ENCODE assay signal across 8 cellular contexts in the genomic region with DNA sequence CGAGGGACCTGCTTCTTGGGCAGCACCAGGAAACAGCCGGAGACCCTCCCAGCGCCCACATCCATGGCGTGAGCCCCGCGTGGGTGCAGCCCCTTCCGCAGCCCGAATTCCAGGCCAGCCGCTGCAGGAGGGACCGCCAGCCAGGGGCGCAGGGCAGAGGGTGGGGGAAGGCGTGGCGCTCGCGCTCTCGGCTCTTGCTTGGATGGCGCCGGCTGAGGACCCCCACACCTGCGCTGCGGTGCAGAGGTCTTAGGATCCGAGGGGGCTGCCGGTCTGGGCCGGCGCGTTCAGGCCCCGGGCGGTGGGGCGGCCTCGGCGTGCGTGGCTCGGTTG. TPM values are rescaled to one million over a fixed set of nuclear protein-coding genes. Genes with fewer than 3 reads are reported as not detected.
DNase-seq lines count a peak whose midpoint lies in the region; ATAC-seq and TF ChIP-seq lines count a peak whose summit lies in the region.

No MANE protein-coding gene starts in this region.

- H3K4me3 ChIP-seq in mucosa of descending colon (no peak overlapping the region), aorta (ENCODE audit: low read length in 2 of 2) (no peak overlapping the region)

- DNase-seq in natural killer cell (no peak), mucosa of descending colon (peak in 1 of 3 donors; percentile 53), aorta (no peak), NOMO-1 treated with dmso at 0.1 percent for 144 hours (lab: John Stamatoyannopoulos, UW; ENCODE audit: unreplicated experiment) (no peak), NOMO-1 (lab: John Stamatoyannopoulos, UW; ENCODE audit: unreplicated experiment in 2 of 2) (no peak), COLO829 (ENCODE audit: low spot score) (no peak)
- no peak for DNase-seq in natural killer cell treated with Interleukin-12 subunit alpha and Interleukin-12 subunit beta and Interleukin-15 and Interleukin-18, amount 100 ng/mL, for 72 hours (ENCODE audit: low spot score)
- no peak for DNase-seq in central memory CD8-positive, alpha-beta T cell (ENCODE audit: low spot score in 2 of 2)

- 29 to 38% methylated on average over 23 to 32 of the region's 32 CpGs for WGBS in aorta, 2 donors

- no peak overlapping the region for H3K27ac Mint-ChIP-seq in natural killer cell
- no peak overlapping the region for H3K27ac Mint-ChIP-seq in natural killer cell treated with Interleukin-12 subunit alpha and Interleukin-12 subunit beta and Interleukin-15 and Interleukin-18, amount 100 ng/mL, for 72 hours
- no peak overlapping the region for H3K27ac Mint-ChIP-seq in central memory CD8-positive, alpha-beta T cell (ENCODE audit: low read depth)

- no peaks in the 10 kb centered on the region for H3K9me3 ChIP-seq in mucosa of descending colon
- no peaks in the 10 kb centered on the region for H3K9me3 ChIP-seq in aorta (ENCODE audit: control insufficient read depth, low read length)

- peaks cover 22 to 24% of the 10 kb centered on the region in 2 donors for H3K27me3 Mint-ChIP-seq in natural killer cell (ENCODE audit: low read depth in 2 of 2)
- H3K27me3 Mint-ChIP-seq in natural killer cell treated with Interleukin-12 subunit alpha and Interleukin-12 subunit beta and Interleukin-15 and Interleukin-18, amount 100 ng/mL, for 72 hours: peaks cover 14 to 18% of the 10 kb centered on the region in 2 donors
- H3K27me3 Mint-ChIP-seq in central memory CD8-positive, alpha-beta T cell: peaks cover 47% of the 10 kb centered on the region

- no peak overlapping the region for H3K27ac ChIP-seq in aorta (ENCODE audit: low read depth in 1 of 2, low read length in 2 of 2)

- intact Hi-C loops in natural killer cell (cut with micrococcal nuclease): loop anchor here (1.0 to 5.0 kb wide), 3 partner anchors 189 to 342 kb away; partner anchors contain the start of gene SLC38A10
- intact Hi-C loops in mucosa of descending colon (cut with DNase I, micrococcal nuclease): loop anchor here in 1 of 2 donors (10.0 kb wide), 1 partner anchor 229 kb away; no protein-coding TSS in a partner anchor
- intact Hi-C loops in aorta (cut with DNase I): loop anchor here (1.0 to 5.0 kb wide), 4 partner anchors 82 to 232 kb away; partner anchors contain the start of gene SLC38A10 (in 1 of the 2)

- peak overlapping the region; percentile 59 for H3K4me3 Mint-ChIP-seq in natural killer cell
- no peak overlapping the region for H3K4me3 Mint-ChIP-seq in natural killer cell treated with Interleukin-12 subunit alpha and Interleukin-12 subunit beta and Interleukin-15 and Interleukin-18, amount 100 ng/mL, for 72 hours
- no peak overlapping the region for H3K4me3 Mint-ChIP-seq in central memory CD8-positive, alpha-beta T cell

- H3K36me3 ChIP-seq in mucosa of descending colon (ENCODE audit: low read depth): no peaks in the 10 kb centered on the region
- H3K36me3 ChIP-seq in aorta (ENCODE audit: control insufficient read depth in 1 of 2, insufficient read depth in 2 of 2, low read length in 1 of 2): no peaks in the 10 kb centered on the region

- H3K4me1 ChIP-seq in mucosa of descending colon (ENCODE audit: low read depth): peaks cover 18% of the 10 kb centered on the region
- H3K4me1 ChIP-seq in aorta (ENCODE audit: control insufficient read depth in 1 of 2, insufficient read depth in 2 of 2, low read length in 2 of 2): no peaks in the 10 kb centered on the region

- no peak for TF ChIP-seq CTCF in natural killer cell (IDR thresholded peaks at IDR 0.05)
- TF ChIP-seq CTCF in mucosa of descending colon (IDR thresholded peaks at IDR 0.05): no peak

- no peaks in the 10 kb centered on the region for H3K36me3 Mint-ChIP-seq in natural killer cell
- H3K36me3 Mint-ChIP-seq in natural killer cell treated with Interleukin-12 subunit alpha and Interleukin-12 subunit beta and Interleukin-15 and Interleukin-18, amount 100 ng/mL, for 72 hours: no peaks in the 10 kb centered on the region
- peaks cover 3% of the 10 kb centered on the region for H3K36me3 Mint-ChIP-seq in central memory CD8-positive, alpha-beta T cell (ENCODE audit: insufficient read depth)

- ATAC-seq in natural killer cell (no peak), mucosa of descending colon (peak; percentile 0), aorta (ENCODE audit: low FRiP score) (peak; percentile 2)
- ATAC-seq in natural killer cell treated with Interleukin-12 subunit alpha and Interleukin-12 subunit beta and Interleukin-15 and Interleukin-18, amount 100 ng/mL, for 72 hours: no peak
- ATAC-seq in central memory CD8-positive, alpha-beta T cell (replicated peaks; ENCODE audit: extremely low read depth, poor library complexity, severe bottlenecking): peak; percentile 11

- peaks cover 12 to 19% of the 10 kb centered on the region in 2 donors for H3K4me1 Mint-ChIP-seq in natural killer cell
- peaks cover 0 to 12% of the 10 kb centered on the region in 2 donors for H3K4me1 Mint-ChIP-seq in natural killer cell treated with Interleukin-12 subunit alpha and Interleukin-12 subunit beta and Interleukin-15 and Interleukin-18, amount 100 ng/mL, for 72 hours (ENCODE audit: low read depth in 2 of 2)
- H3K4me1 Mint-ChIP-seq in central memory CD8-positive, alpha-beta T cell: no peaks in the 10 kb centered on the region

- no peaks in the 10 kb centered on the region for H3K9me3 Mint-ChIP-seq in natural killer cell
- H3K9me3 Mint-ChIP-seq in natural killer cell treated with Interleukin-12 subunit alpha and Interleukin-12 subunit beta and Interleukin-15 and Interleukin-18, amount 100 ng/mL, for 72 hours: no peaks in the 10 kb centered on the region
- H3K9me3 Mint-ChIP-seq in central memory CD8-positive, alpha-beta T cell: no peaks in the 10 kb centered on the region

- H3K27me3 ChIP-seq in aorta (ENCODE audit: control insufficient read depth in 1 of 2, insufficient read depth in 2 of 2, low read length in 1 of 2): peaks cover 0 to 2% of the 10 kb centered on the region in 2 donors

RNA-seq across cellular contexts. Expression of gene ACTG1, which starts 28.8 kb away (rescaled TPM):
- total RNA-seq in natural killer cell (1,000 to 10,000 TPM; 1,401 to 1,901 (median 1,735) TPM), mucosa of descending colon (1,000 to 10,000 TPM; 1,922 to 4,060 (median 3,184) TPM), aorta (1,000 to 10,000 TPM; 2,309 to 2,547 TPM)
- 1,000 to 10,000 TPM; 4,962 to 5,145 TPM for total RNA-seq in natural killer cell treated with Interleukin-12 subunit alpha and Interleukin-12 subunit beta and Interleukin-15 and Interleukin-18, amount 100 ng/mL, for 72 hours
- 1,000 to 10,000 TPM; 1,438 to 2,310 TPM for polyA plus RNA-seq in aorta

RNA-seq across cellular contexts. Expression of gene FSCN2, which starts 44.3 kb away (rescaled TPM):
- total RNA-seq in natural killer cell (1 to 10 TPM in 2 of 3 donors, under 1 TPM in 1; 0.26 to 2.6 (median 1.0) TPM), mucosa of descending colon (1 to 10 TPM; 1.6 to 4.0 (median 2.5) TPM), aorta (1 to 10 TPM; 3.0 to 3.1 TPM)
- total RNA-seq in natural killer cell treated with Interleukin-12 subunit alpha and Interleukin-12 subunit beta and Interleukin-15 and Interleukin-18, amount 100 ng/mL, for 72 hours: under 1 TPM; 0.21 to 0.64 TPM
- 1 to 10 TPM; 1.0 to 1.3 TPM for polyA plus RNA-seq in aorta

Comparison
In these comparisons a context has a peak if more than half of its experiments do, and no peak if none do; other contexts are left out.
1. ATAC-seq: peak in central memory CD8-positive, alpha-beta T cell (single experiment), mucosa of descending colon (single experiment) and aorta (single experiment); none in natural killer cell (0 of 3) and natural killer cell treated with Interleukin-12 subunit alpha and Interleukin-12 subunit beta and Interleukin-15 and Interleukin-18, amount 100 ng/mL, for 72 hours (0 of 2).